1 cellular context compared by ENCODE assay signal in the genomic region with DNA sequence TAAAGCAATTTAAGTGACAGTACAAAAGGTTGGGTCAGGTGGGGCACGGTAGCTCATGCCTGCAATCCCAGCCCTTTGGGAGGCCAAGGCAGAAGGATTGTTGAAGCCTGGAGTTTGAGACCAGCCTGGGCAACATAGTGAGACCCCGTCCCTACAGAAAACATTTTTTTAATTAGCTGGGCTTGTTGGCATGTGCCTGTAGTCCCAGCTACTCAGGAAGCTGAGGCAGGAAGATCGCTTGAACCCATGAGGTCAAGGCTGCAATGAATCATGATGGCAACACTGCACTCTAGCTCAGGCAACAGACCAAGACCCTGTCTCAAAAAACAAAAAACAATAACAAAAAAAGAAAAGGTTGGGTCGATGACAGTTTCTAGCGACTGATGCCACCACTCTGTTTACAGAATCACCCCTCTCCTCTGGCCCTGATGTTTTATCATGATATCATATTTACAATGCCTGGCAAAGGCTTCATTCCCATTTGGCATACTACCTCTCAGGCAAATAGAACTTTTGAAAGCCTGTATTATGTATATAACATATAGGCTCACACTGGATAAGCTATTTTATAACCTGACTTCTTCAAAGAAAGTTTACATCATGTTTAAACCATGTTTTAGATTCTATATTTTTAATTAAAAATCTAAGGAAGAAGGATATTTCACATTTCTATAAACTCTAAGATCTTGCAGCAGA.
TF ChIP-seq lines count a peak whose summit lies in the region.

No MANE protein-coding gene starts in this region.

TF ChIP-seq in HepG2, 621 proteins besides CTCF, POLR2A, EP300 and RAD21 (continued from another document and continues in another):
- TF ChIP-seq, protein P1, sequence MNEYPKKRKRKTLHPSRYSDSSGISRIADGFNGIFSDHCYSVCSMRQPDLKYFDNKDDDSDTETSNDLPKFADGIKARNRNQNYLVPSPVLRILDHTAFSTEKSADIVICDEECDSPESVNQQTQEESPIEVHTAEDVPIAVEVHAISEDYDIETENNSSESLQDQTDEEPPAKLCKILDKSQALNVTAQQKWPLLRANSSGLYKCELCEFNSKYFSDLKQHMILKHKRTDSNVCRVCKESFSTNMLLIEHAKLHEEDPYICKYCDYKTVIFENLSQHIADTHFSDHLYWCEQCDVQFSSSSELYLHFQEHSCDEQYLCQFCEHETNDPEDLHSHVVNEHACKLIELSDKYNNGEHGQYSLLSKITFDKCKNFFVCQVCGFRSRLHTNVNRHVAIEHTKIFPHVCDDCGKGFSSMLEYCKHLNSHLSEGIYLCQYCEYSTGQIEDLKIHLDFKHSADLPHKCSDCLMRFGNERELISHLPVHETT (CRISPR knock-in tag; conservative IDR thresholded peaks at IDR 0.05) = no peak
- TF ChIP-seq, protein P2, sequence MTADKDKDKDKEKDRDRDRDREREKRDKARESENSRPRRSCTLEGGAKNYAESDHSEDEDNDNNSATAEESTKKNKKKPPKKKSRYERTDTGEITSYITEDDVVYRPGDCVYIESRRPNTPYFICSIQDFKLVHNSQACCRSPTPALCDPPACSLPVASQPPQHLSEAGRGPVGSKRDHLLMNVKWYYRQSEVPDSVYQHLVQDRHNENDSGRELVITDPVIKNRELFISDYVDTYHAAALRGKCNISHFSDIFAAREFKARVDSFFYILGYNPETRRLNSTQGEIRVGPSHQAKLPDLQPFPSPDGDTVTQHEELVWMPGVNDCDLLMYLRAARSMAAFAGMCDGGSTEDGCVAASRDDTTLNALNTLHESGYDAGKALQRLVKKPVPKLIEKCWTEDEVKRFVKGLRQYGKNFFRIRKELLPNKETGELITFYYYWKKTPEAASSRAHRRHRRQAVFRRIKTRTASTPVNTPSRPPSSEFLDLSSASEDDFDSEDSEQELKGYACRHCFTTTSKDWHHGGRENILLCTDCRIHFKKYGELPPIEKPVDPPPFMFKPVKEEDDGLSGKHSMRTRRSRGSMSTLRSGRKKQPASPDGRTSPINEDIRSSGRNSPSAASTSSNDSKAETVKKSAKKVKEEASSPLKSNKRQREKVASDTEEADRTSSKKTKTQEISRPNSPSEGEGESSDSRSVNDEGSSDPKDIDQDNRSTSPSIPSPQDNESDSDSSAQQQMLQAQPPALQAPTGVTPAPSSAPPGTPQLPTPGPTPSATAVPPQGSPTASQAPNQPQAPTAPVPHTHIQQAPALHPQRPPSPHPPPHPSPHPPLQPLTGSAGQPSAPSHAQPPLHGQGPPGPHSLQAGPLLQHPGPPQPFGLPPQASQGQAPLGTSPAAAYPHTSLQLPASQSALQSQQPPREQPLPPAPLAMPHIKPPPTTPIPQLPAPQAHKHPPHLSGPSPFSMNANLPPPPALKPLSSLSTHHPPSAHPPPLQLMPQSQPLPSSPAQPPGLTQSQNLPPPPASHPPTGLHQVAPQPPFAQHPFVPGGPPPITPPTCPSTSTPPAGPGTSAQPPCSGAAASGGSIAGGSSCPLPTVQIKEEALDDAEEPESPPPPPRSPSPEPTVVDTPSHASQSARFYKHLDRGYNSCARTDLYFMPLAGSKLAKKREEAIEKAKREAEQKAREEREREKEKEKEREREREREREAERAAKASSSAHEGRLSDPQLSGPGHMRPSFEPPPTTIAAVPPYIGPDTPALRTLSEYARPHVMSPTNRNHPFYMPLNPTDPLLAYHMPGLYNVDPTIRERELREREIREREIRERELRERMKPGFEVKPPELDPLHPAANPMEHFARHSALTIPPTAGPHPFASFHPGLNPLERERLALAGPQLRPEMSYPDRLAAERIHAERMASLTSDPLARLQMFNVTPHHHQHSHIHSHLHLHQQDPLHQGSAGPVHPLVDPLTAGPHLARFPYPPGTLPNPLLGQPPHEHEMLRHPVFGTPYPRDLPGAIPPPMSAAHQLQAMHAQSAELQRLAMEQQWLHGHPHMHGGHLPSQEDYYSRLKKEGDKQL (CRISPR knock-in tag; IDR thresholded peaks at IDR 0.05; ENCODE audit: low read depth) = 0 out of 2 replicates have a peak, but pooled peaks have one; percentile 21
- TF ChIP-seq, protein P3, sequence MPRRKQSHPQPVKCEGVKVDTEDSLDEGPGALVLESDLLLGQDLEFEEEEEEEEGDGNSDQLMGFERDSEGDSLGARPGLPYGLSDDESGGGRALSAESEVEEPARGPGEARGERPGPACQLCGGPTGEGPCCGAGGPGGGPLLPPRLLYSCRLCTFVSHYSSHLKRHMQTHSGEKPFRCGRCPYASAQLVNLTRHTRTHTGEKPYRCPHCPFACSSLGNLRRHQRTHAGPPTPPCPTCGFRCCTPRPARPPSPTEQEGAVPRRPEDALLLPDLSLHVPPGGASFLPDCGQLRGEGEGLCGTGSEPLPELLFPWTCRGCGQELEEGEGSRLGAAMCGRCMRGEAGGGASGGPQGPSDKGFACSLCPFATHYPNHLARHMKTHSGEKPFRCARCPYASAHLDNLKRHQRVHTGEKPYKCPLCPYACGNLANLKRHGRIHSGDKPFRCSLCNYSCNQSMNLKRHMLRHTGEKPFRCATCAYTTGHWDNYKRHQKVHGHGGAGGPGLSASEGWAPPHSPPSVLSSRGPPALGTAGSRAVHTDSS (CRISPR knock-in tag; conservative IDR thresholded peaks at IDR 0.05) = no peak
- TF ChIP-seq SETDB1 (CRISPR knock-in tag; IDR thresholded peaks at IDR 0.05; ENCODE audit: borderline replicate concordance) = no peak
- TF ChIP-seq WIZ (CRISPR knock-in tag; IDR thresholded peaks at IDR 0.05) = no peak
- TF ChIP-seq RNF2 (conservative IDR thresholded peaks at IDR 0.05; ENCODE audit: low read depth) = no peak
- TF ChIP-seq, protein P4, sequence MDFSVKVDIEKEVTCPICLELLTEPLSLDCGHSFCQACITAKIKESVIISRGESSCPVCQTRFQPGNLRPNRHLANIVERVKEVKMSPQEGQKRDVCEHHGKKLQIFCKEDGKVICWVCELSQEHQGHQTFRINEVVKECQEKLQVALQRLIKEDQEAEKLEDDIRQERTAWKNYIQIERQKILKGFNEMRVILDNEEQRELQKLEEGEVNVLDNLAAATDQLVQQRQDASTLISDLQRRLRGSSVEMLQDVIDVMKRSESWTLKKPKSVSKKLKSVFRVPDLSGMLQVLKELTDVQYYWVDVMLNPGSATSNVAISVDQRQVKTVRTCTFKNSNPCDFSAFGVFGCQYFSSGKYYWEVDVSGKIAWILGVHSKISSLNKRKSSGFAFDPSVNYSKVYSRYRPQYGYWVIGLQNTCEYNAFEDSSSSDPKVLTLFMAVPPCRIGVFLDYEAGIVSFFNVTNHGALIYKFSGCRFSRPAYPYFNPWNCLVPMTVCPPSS (IDR thresholded peaks at IDR 0.05) = no peak
- TF ChIP-seq REPIN1 (CRISPR knock-in tag; IDR thresholded peaks at IDR 0.05; ENCODE audit: borderline replicate concordance, low read depth) = no peak
- TF ChIP-seq HHEX (CRISPR knock-in tag; IDR thresholded peaks at IDR 0.05) = no peak
- TF ChIP-seq FIP1L1 (IDR thresholded peaks at IDR 0.05; ENCODE audit: borderline replicate concordance, insufficient read depth, low read depth, low read length) = no peak
- TF ChIP-seq, protein P5, sequence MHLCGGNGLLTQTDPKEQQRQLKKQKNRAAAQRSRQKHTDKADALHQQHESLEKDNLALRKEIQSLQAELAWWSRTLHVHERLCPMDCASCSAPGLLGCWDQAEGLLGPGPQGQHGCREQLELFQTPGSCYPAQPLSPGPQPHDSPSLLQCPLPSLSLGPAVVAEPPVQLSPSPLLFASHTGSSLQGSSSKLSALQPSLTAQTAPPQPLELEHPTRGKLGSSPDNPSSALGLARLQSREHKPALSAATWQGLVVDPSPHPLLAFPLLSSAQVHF (CRISPR knock-in tag; IDR thresholded peaks at IDR 0.05) = no peak
- TF ChIP-seq, protein P6, sequence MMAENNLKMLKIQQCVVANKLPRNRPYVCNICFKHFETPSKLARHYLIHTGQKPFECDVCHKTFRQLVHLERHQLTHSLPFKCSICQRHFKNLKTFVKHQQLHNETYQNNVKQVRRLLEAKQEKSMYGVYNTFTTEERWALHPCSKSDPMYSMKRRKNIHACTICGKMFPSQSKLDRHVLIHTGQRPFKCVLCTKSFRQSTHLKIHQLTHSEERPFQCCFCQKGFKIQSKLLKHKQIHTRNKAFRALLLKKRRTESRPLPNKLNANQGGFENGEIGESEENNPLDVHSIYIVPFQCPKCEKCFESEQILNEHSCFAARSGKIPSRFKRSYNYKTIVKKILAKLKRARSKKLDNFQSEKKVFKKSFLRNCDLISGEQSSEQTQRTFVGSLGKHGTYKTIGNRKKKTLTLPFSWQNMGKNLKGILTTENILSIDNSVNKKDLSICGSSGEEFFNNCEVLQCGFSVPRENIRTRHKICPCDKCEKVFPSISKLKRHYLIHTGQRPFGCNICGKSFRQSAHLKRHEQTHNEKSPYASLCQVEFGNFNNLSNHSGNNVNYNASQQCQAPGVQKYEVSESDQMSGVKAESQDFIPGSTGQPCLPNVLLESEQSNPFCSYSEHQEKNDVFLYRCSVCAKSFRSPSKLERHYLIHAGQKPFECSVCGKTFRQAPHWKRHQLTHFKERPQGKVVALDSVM (CRISPR knock-in tag; IDR thresholded peaks at IDR 0.05) = 0 out of 2 replicates have a peak, but pooled peaks have one; percentile 21
- TF ChIP-seq U2AF2 (IDR thresholded peaks at IDR 0.05; ENCODE audit: low read depth, low read length) = no peak
- no peak for TF ChIP-seq MXD4 (CRISPR knock-in tag; IDR thresholded peaks at IDR 0.05)
- no peak for TF ChIP-seq ZNF83 (CRISPR knock-in tag; IDR thresholded peaks at IDR 0.05; ENCODE audit: borderline replicate concordance)
- TF ChIP-seq KAT2B (IDR thresholded peaks at IDR 0.05; ENCODE audit: borderline replicate concordance, low read depth, low read length) = no peak
- peak; percentile 26; the same call in 1 of the 2 replicates for TF ChIP-seq MIXL1 (CRISPR knock-in tag; IDR thresholded peaks at IDR 0.05)
- TF ChIP-seq JARID2 (CRISPR knock-in tag; IDR thresholded peaks at IDR 0.05; ENCODE audit: insufficient replicate concordance) = no peak
- no peak for TF ChIP-seq POLR2G (IDR thresholded peaks at IDR 0.05; ENCODE audit: low read depth, low read length)
- no peak for TF ChIP-seq IKZF1 (IDR thresholded peaks at IDR 0.05)
- no peak for TF ChIP-seq SP4 (CRISPR knock-in tag; IDR thresholded peaks at IDR 0.05)
- TF ChIP-seq, protein P7, sequence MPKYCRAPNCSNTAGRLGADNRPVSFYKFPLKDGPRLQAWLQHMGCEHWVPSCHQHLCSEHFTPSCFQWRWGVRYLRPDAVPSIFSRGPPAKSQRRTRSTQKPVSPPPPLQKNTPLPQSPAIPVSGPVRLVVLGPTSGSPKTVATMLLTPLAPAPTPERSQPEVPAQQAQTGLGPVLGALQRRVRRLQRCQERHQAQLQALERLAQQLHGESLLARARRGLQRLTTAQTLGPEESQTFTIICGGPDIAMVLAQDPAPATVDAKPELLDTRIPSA (CRISPR knock-in tag; IDR thresholded peaks at IDR 0.05; ENCODE audit: borderline replicate concordance) = no peak
- no peak for TF ChIP-seq ZNF616 (CRISPR knock-in tag; IDR thresholded peaks at IDR 0.05; ENCODE audit: low read depth)
- TF ChIP-seq FOXA3 (CRISPR knock-in tag; IDR thresholded peaks at IDR 0.05) = no peak
- TF ChIP-seq MAFG (CRISPR knock-in tag; IDR thresholded peaks at IDR 0.05) = no peak
- TF ChIP-seq, protein P8, sequence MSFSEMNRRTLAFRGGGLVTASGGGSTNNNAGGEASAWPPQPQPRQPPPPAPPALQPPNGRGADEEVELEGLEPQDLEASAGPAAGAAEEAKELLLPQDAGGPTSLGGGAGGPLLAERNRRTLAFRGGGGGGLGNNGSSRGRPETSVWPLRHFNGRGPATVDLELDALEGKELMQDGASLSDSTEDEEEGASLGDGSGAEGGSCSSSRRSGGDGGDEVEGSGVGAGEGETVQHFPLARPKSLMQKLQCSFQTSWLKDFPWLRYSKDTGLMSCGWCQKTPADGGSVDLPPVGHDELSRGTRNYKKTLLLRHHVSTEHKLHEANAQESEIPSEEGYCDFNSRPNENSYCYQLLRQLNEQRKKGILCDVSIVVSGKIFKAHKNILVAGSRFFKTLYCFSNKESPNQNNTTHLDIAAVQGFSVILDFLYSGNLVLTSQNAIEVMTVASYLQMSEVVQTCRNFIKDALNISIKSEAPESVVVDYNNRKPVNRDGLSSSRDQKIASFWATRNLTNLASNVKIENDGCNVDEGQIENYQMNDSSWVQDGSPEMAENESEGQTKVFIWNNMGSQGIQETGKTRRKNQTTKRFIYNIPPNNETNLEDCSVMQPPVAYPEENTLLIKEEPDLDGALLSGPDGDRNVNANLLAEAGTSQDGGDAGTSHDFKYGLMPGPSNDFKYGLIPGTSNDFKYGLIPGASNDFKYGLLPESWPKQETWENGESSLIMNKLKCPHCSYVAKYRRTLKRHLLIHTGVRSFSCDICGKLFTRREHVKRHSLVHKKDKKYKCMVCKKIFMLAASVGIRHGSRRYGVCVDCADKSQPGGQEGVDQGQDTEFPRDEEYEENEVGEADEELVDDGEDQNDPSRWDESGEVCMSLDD (CRISPR knock-in tag; IDR thresholded peaks at IDR 0.05; ENCODE audit: borderline replicate concordance) = no peak
- peak; percentile 26; the same call in 1 of the 2 replicates for TF ChIP-seq JUN (CRISPR knock-in tag; IDR thresholded peaks at IDR 0.05)
- no peak for TF ChIP-seq THYN1 (CRISPR knock-in tag; IDR thresholded peaks at IDR 0.05; ENCODE audit: borderline replicate concordance, low read depth)
- TF ChIP-seq ESRRA (CRISPR knock-in tag; IDR thresholded peaks at IDR 0.05; ENCODE audit: low read depth) = no peak
- TF ChIP-seq ZNF235 (CRISPR knock-in tag; IDR thresholded peaks at IDR 0.05; ENCODE audit: borderline replicate concordance) = no peak
- no peak for TF ChIP-seq ZNF589 (CRISPR knock-in tag; conservative IDR thresholded peaks at IDR 0.05)
- TF ChIP-seq YEATS4 (CRISPR knock-in tag; IDR thresholded peaks at IDR 0.05; ENCODE audit: borderline replicate concordance) = no peak; the same call in 1 of the 2 replicates
- TF ChIP-seq ZNF335 (CRISPR knock-in tag; IDR thresholded peaks at IDR 0.05) = no peak
- TF ChIP-seq, protein P9, sequence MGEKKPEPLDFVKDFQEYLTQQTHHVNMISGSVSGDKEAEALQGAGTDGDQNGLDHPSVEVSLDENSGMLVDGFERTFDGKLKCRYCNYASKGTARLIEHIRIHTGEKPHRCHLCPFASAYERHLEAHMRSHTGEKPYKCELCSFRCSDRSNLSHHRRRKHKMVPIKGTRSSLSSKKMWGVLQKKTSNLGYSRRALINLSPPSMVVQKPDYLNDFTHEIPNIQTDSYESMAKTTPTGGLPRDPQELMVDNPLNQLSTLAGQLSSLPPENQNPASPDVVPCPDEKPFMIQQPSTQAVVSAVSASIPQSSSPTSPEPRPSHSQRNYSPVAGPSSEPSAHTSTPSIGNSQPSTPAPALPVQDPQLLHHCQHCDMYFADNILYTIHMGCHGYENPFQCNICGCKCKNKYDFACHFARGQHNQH (CRISPR knock-in tag; IDR thresholded peaks at IDR 0.05) = peak; percentile 3; the same call in 1 of the 2 replicates
- TF ChIP-seq NRL (CRISPR knock-in tag; IDR thresholded peaks at IDR 0.05; ENCODE audit: borderline replicate concordance) = no peak
